In genomic region chrX:53714580-53715335, GRCh38 we compare ENCODE assay signal across 8 cellular contexts. TPM values are rescaled to one million over a fixed set of nuclear protein-coding genes. Genes with fewer than 3 reads are reported as not detected.
DNase-seq lines count a peak whose midpoint lies in the region; ATAC-seq, FAIRE-seq and TF ChIP-seq lines count a peak whose summit lies in the region.

No MANE protein-coding gene starts in this region.

- WGBS in neuronal stem cell (ENCODE audit: extremely low coverage in 2 of 2, insufficient read length in 2 of 2, insufficient replicate concordance in 1 of 2), 2 donors = no CpG with 5 or more reads among the region's 4 CpGs

- H3K36me3 Mint-ChIP-seq in activated naive CD4-positive, alpha-beta T cell treated with anti-CD3 and anti-CD28 coated beads, Interleukin-2, amount 50 U/mL, for 72 hours = peaks cover 13 to 40% of the 10 kb centered on the region in 2 donors

- in situ Hi-C loops in gastrocnemius medialis (cut with MboI; ENCODE audit: low sequenced_read_pairs in 4 of 4) = no loop called here

- no peak overlapping the region for H3K9ac ChIP-seq in neuronal stem cell (ENCODE audit: low read depth, low read length, poor library complexity)

- no peaks in the 10 kb centered on the region for H3K9me3 Mint-ChIP-seq in activated naive CD4-positive, alpha-beta T cell treated with anti-CD3 and anti-CD28 coated beads, Interleukin-2, amount 50 U/mL, for 72 hours

- TF ChIP-seq POLR2A in Raji (IDR thresholded peaks at IDR 0.05; ENCODE audit: insufficient read depth, low read depth, low read length) (peak; percentile 35; the same call in 1 of the 2 replicates), gastrocnemius medialis (IDR thresholded peaks at IDR 0.05) (no peak)

- H2BK5ac ChIP-seq in neuronal stem cell (ENCODE audit: low read length) = no peak overlapping the region

- no peaks in the 10 kb centered on the region for H3K4me1 ChIP-seq in neuronal stem cell (ENCODE audit: control insufficient read depth in 2 of 2, insufficient read depth in 1 of 2, low read depth in 1 of 2, low read length in 2 of 2)
- no peaks in the 10 kb centered on the region for H3K4me1 ChIP-seq in gastrocnemius medialis

- no peak overlapping the region for H4K8ac ChIP-seq in neuronal stem cell (ENCODE audit: low read depth, low read length)

- TF ChIP-seq CTCF in D721Med (IDR thresholded peaks at IDR 0.05; ENCODE audit: insufficient read depth, missing control alignments) (no peak), gastrocnemius medialis (IDR thresholded peaks at IDR 0.05 in 4 of 5, conservative IDR thresholded peaks at IDR 0.05 in 1 of 5) (no peak)

- DNase-seq in activated gamma-delta T cell treated with Interleukin-2 at 50 U/mL for 16 hours (peak; percentile 48), activated gamma-delta T cell (lab: John Stamatoyannopoulos, UW) (no peak), neuronal stem cell (ENCODE audit: low spot score) (no peak), D721Med (ENCODE audit: insufficient read length, low spot score) (no peak), gastrocnemius medialis (no peak)
- DNase-seq in activated naive CD4-positive, alpha-beta T cell treated with anti-CD3 and anti-CD28 coated beads, Interleukin-2, amount 50 U/mL, for 72 hours (ENCODE audit: low spot score in 2 of 2) = peak; percentile 35 to 72

- peak overlapping the region; percentile 3 for H2AFZ ChIP-seq in neuronal stem cell (ENCODE audit: low read length)

- H3K36me3 ChIP-seq in neuronal stem cell (replicated peaks in 1 of 2; ENCODE audit: control insufficient read depth in 2 of 2, insufficient read depth in 2 of 2, low read length in 2 of 2) (no peaks in the 10 kb centered on the region), gastrocnemius medialis (no peaks in the 10 kb centered on the region)

- no peak overlapping the region for H3K23ac ChIP-seq in neuronal stem cell (ENCODE audit: low read depth, low read length, poor library complexity)

- no peak overlapping the region for H3K4me3 ChIP-seq in neuronal stem cell (ENCODE audit: low read length in 2 of 2)
- H3K4me3 ChIP-seq in gastrocnemius medialis = no peak overlapping the region

- H2BK15ac ChIP-seq in neuronal stem cell (ENCODE audit: low read length) = no peak overlapping the region

- H3K4me2 ChIP-seq in neuronal stem cell (ENCODE audit: insufficient read depth, low read length, poor library complexity, severe bottlenecking) = no peak overlapping the region

- H3K4ac ChIP-seq in neuronal stem cell (ENCODE audit: low read length) = no peak overlapping the region

- no peak for FAIRE-seq in D721Med (lab: Jason Lieb, UNC)

- no peak overlapping the region for H3K18ac ChIP-seq in neuronal stem cell (ENCODE audit: low read length)

- H3K9me3 ChIP-seq in neuronal stem cell (replicated peaks in 1 of 2; ENCODE audit: control insufficient read depth in 2 of 2, insufficient read depth in 1 of 2, low read depth in 1 of 2, low read length in 2 of 2) (no peaks in the 10 kb centered on the region), gastrocnemius medialis (no peaks in the 10 kb centered on the region)

- intact Hi-C loops in gastrocnemius medialis (cut with DNase I; ENCODE audit: low total_unique reads) = no loop called here

- H3K79me1 ChIP-seq in neuronal stem cell (ENCODE audit: low read depth, low read length) = no peaks in the 10 kb centered on the region

- peak overlapping the region; percentile 98 to 99 for H3K27ac Mint-ChIP-seq in activated naive CD4-positive, alpha-beta T cell treated with anti-CD3 and anti-CD28 coated beads, Interleukin-2, amount 50 U/mL, for 72 hours

- H3K27me3 ChIP-seq in neuronal stem cell (ENCODE audit: control insufficient read depth in 3 of 3, insufficient read depth in 3 of 3, low read depth in 1 of 3, low read length in 3 of 3) (no peaks in the 10 kb centered on the region), gastrocnemius medialis (no peaks in the 10 kb centered on the region)

- no peak overlapping the region for H2BK120ac ChIP-seq in neuronal stem cell (ENCODE audit: low read depth, low read length)

- no peak overlapping the region for H2AK5ac ChIP-seq in neuronal stem cell (ENCODE audit: low read depth, low read length)

- ATAC-seq in HG03045 (IDR thresholded peaks at IDR 0.05; ENCODE audit: unreplicated experiment) (peak; percentile 57), gastrocnemius medialis (no peak)
- peak; percentile 75 to 81 for ATAC-seq in activated naive CD4-positive, alpha-beta T cell treated with anti-CD3 and anti-CD28 coated beads, Interleukin-2, amount 50 U/mL, for 72 hours

- H3K14ac ChIP-seq in neuronal stem cell (ENCODE audit: low read length) = no peak overlapping the region

- no peak overlapping the region for H4K91ac ChIP-seq in neuronal stem cell (ENCODE audit: low read depth, low read length, poor library complexity)

- no peak overlapping the region for H2BK12ac ChIP-seq in neuronal stem cell (ENCODE audit: low read length)

- H3K27ac ChIP-seq in neuronal stem cell (replicated peaks; ENCODE audit: low read length) (no peak overlapping the region), gastrocnemius medialis (no peak overlapping the region)

RNA-seq across cellular contexts. Expression of gene HUWE1, which starts 28.2 kb away (rescaled TPM):
- total RNA-seq in activated naive CD4-positive, alpha-beta T cell treated with anti-CD3 and anti-CD28 coated beads, Interleukin-2, amount 50 U/mL, for 72 hours = 100 to 1,000 TPM; 505 to 553 TPM
- 35.4 TPM for polyA plus RNA-seq in neuronal stem cell (2013, experiment 1 of 2)
- 35.5 TPM for polyA plus RNA-seq in neuronal stem cell (2013, experiment 2 of 2)
- total RNA-seq in gastrocnemius medialis = 100 to 1,000 TPM in 3 of 4 donors, 10 to 100 TPM in 1; 99.7 to 173 (median 142) TPM

Comparison
In these comparisons a context has a peak if more than half of its experiments do, and no peak if none do; other contexts are left out.
1. DNase-seq: peak in activated gamma-delta T cell treated with Interleukin-2 at 50 U/mL for 16 hours (single experiment) and activated naive CD4-positive, alpha-beta T cell treated with anti-CD3 and anti-CD28 coated beads, Interleukin-2, amount 50 U/mL, for 72 hours (2 of 2); none in activated gamma-delta T cell (single experiment), neuronal stem cell (single experiment), D721Med (single experiment) and gastrocnemius medialis (0 of 2).
2. ATAC-seq: peak in HG03045 (single experiment) and activated naive CD4-positive, alpha-beta T cell treated with anti-CD3 and anti-CD28 coated beads, Interleukin-2, amount 50 U/mL, for 72 hours (2 of 2); none in gastrocnemius medialis (0 of 2).